Comparison of ENCODE assay signal across 6 cellular contexts in the genomic region with DNA sequence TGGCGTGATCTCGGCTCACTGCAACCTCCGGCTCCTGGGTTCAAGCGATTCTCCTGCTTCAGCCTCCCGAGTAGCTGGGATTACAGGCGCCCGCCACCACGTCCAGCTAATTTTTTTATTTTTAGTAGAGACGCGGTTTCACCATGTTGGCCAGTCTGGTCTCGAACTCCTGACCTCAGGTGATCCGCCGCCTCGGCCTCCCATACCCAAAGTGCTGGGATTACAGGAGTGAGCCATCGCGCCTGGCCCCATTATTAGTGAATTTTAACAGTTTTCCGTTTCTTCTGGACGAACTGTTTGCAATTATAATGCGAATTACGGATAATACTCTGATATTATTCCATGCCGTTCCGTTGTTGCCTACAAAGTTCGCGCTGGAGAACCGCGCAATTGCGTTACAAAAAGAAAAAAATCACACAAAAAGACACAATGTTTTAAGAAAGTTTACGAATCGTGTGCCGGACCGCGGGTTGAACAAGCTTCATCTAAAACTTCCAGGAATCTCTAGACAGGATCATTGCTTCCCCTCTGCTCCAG. TPM values are rescaled to one million over a fixed set of nuclear protein-coding genes. Genes with fewer than 3 reads are reported as not detected.
DNase-seq lines count a peak whose midpoint lies in the region; ATAC-seq and TF ChIP-seq lines count a peak whose summit lies in the region.
"Not testable (repeated sequence)": the region's sequence is repeated elsewhere in the genome, so short reads cannot be mapped to it uniquely, and the experiment has no call there.

No MANE protein-coding gene starts in this region.

- DNase-seq in GM12864 (ENCODE audit: low read depth); SK-N-SH; body of pancreas; heart left ventricle; testis: not testable (repeated sequence)

- POLR2A ChIA-PET in SK-N-SH (lab: Yijun Ruan, JAX) = interaction anchor here (0.8 to 1.3 kb wide), 6 partner anchors 14 to 82 kb away, joined by 3 to 6 read pairs (median 4); a partner anchor contains a TSS

- CTCF ChIA-PET in SK-N-SH (lab: Yijun Ruan, JAX) = interaction anchor here (1.5 kb wide), 1 partner anchor 90 kb away, joined by 9 read pairs; no protein-coding TSS in a partner anchor

- peak overlapping the region; percentile 84 for H3K4me2 ChIP-seq in SK-N-SH

- H3K9me2 ChIP-seq in SK-N-SH = not testable (repeated sequence)

- peak overlapping the region; percentile 88 for H2AFZ ChIP-seq in SK-N-SH (ENCODE audit: low read depth)

- ATAC-seq in body of pancreas, heart left ventricle: not testable (repeated sequence)

- H3K4me3 ChIP-seq in GM12864 (ENCODE audit: low read depth, low read length) = peak overlapping the region; percentile 53
- peak overlapping the region; percentile 65 to 80 for H3K4me3 ChIP-seq in SK-N-SH (ENCODE audit: low read depth in 2 of 2, low read length in 1 of 2)
- H3K4me3 ChIP-seq in body of pancreas = peak overlapping the region; percentile 27 to 91
- H3K4me3 ChIP-seq in heart left ventricle = peak overlapping the region; percentile 71 to 100 (median 97)
- peak overlapping the region; percentile 81 to 100 for H3K4me3 ChIP-seq in testis

- peaks cover 35% of the 10 kb centered on the region for H3K4me1 Mint-ChIP-seq in nephron

- H3K9ac ChIP-seq in SK-N-SH = peak overlapping the region; percentile 99

- WGBS in SK-N-SH (ENCODE audit: low lambda C conversion rate) = 17% methylated on average over 32 of the region's 32 CpGs
- 19 to 22% methylated on average over 32 of the region's 32 CpGs for WGBS in body of pancreas, 2 donors
- WGBS in heart left ventricle, 4 donors = 29 to 36% (median 32%) methylated on average over 32 of the region's 32 CpGs
- 21 to 22% methylated on average over 32 of the region's 32 CpGs for WGBS in testis, 2 donors

- H4K20me1 ChIP-seq in SK-N-SH (ENCODE audit: insufficient read depth) = peaks cover 38% of the 10 kb centered on the region

- peaks cover 30% of the 10 kb centered on the region for H3K36me3 Mint-ChIP-seq in nephron (ENCODE audit: low read depth)

- not testable (repeated sequence) for TF ChIP-seq CTCF in GM12864 (IDR thresholded peaks at IDR 0.05; ENCODE audit: low read depth, low read length, missing control alignments); SK-N-SH (IDR thresholded peaks at IDR 0.05); body of pancreas (IDR thresholded peaks at IDR 0.05); heart left ventricle (IDR thresholded peaks at IDR 0.05); nephron (IDR thresholded peaks at IDR 0.05; ENCODE audit: unreplicated experiment in 3 of 3); testis (IDR thresholded peaks at IDR 0.05)

- not testable (repeated sequence) for TF ChIP-seq EP300 in SK-N-SH (IDR thresholded peaks at IDR 0.05; ENCODE audit: borderline replicate concordance in 1 of 2, low read depth in 1 of 2, low read length in 1 of 2)

- H3K27ac Mint-ChIP-seq in nephron = peak overlapping the region; percentile 97 to 98 (median 97)

- H3K27me3 ChIP-seq in SK-N-SH (ENCODE audit: insufficient read depth); body of pancreas; heart left ventricle; testis: not testable (repeated sequence)

- H3K9me3 ChIP-seq in SK-N-SH, body of pancreas, heart left ventricle, testis: not testable (repeated sequence)

- H3F3A ChIP-seq in SK-N-SH (replicated peaks; ENCODE audit: insufficient read depth) = peaks cover 26% of the 10 kb centered on the region

- not testable (repeated sequence) for H3K9me3 Mint-ChIP-seq in nephron

- H3K27ac ChIP-seq in SK-N-SH (ENCODE audit: low read depth in 2 of 2, low read length in 1 of 2) = peak overlapping the region; percentile 74 to 85
- peak overlapping the region; percentile 65 to 95 (median 87) for H3K27ac ChIP-seq in body of pancreas
- peak overlapping the region; percentile 62 to 99 (median 96) for H3K27ac ChIP-seq in heart left ventricle
- peak overlapping the region in 1 of 2 donors; percentile 97 for H3K27ac ChIP-seq in testis

- H3K4me3 Mint-ChIP-seq in nephron = peak overlapping the region; percentile 96 to 98 (median 97)

- not testable (repeated sequence) for H3K27me3 Mint-ChIP-seq in nephron (ENCODE audit: low read depth)

- TF ChIP-seq POLR2A in body of pancreas (IDR thresholded peaks at IDR 0.05); heart left ventricle (IDR thresholded peaks at IDR 0.05); testis (IDR thresholded peaks at IDR 0.05): not testable (repeated sequence)

- peaks cover 51% of the 10 kb centered on the region for H3K79me2 ChIP-seq in SK-N-SH (ENCODE audit: insufficient read depth)

- H3K36me3 ChIP-seq in SK-N-SH (replicated peaks in 1 of 2; ENCODE audit: control insufficient read depth in 1 of 2, insufficient read depth in 2 of 2, low read length in 1 of 2) (peaks cover 16 to 21% of the 10 kb centered on the region in 2 experiments), heart left ventricle (peaks cover 0 to 26% (median 15%) of the 10 kb centered on the region in 9 donors)
- not testable (repeated sequence) for H3K36me3 ChIP-seq in body of pancreas (replicated peaks in 1 of 2; ENCODE audit: insufficient read depth in 1 of 2, low read depth in 2 of 2); testis (ENCODE audit: low read depth, missing control alignments)

- intact Hi-C loops in body of pancreas (cut with DNase I); testis (cut with DNase I; ENCODE audit: low total_unique reads): not testable (repeated sequence)
- intact Hi-C loops in heart left ventricle (cut with DNase I) = loop anchor here in 3 of 10 donors (2.0 to 10.0 kb wide), 3 partner anchors 29 to 61 kb away; a partner anchor contains a TSS

- not testable (repeated sequence) for TF ChIP-seq RAD21 in SK-N-SH (IDR thresholded peaks at IDR 0.05; ENCODE audit: low read length)

- peaks cover 13 to 17% of the 10 kb centered on the region in 2 experiments; a peak in 3 of 4 replicates for H3K4me1 ChIP-seq in SK-N-SH (ENCODE audit: control insufficient read depth in 1 of 2, insufficient read depth in 2 of 2, low read depth in 1 of 2, low read length in 1 of 2)
- peaks cover 30% of the 10 kb centered on the region for H3K4me1 ChIP-seq in body of pancreas
- peaks cover 14 to 44% (median 37%) of the 10 kb centered on the region in 12 donors for H3K4me1 ChIP-seq in heart left ventricle
- peaks cover 29% of the 10 kb centered on the region for H3K4me1 ChIP-seq in testis

RNA-seq across cellular contexts. Expression of a gene that starts 0.6 kb away (rescaled TPM):
- polyA plus RNA-seq in SK-N-SH (2012; rRNA removed) = 178 and 205 TPM in 2 replicates
- 181 and 182 TPM in 2 replicates for polyA plus RNA-seq in SK-N-SH (2012; cell fraction: cytosol; rRNA removed)
- 161 and 269 TPM in 2 replicates for polyA plus RNA-seq in SK-N-SH (2012; cell fraction: nucleus; rRNA removed)
- total RNA-seq in body of pancreas = 100 to 1,000 TPM in 1 of 2 donors, 10 to 100 TPM in 1; 64.9 to 146 TPM
- 100 to 1,000 TPM in 3 of 9 donors, 10 to 100 TPM in 6; 46.7 to 111 (median 95.3) TPM for total RNA-seq in heart left ventricle
- 100 to 1,000 TPM in 1 of 2 donors, 10 to 100 TPM in 1; 43.4 to 183 TPM for polyA plus RNA-seq in heart left ventricle
- total RNA-seq in testis = 100 to 1,000 TPM; 164 to 177 TPM
- 198 TPM for polyA plus RNA-seq in testis (ENCODE audit: insufficient read depth, low read depth, low replicate concordance)

RNA-seq across cellular contexts. Expression of a gene that starts 31.1 kb away (rescaled TPM):
- polyA plus RNA-seq in SK-N-SH (2012; rRNA removed) (52.9 and 57.2 TPM in 2 replicates), heart left ventricle (10 to 100 TPM; 50.7 to 70.3 TPM), testis (ENCODE audit: insufficient read depth, low read depth, low replicate concordance) (35.3 TPM)
- 22.9 and 46.6 TPM in 2 replicates for polyA plus RNA-seq in SK-N-SH (2012; cell fraction: cytosol; rRNA removed)
- polyA plus RNA-seq in SK-N-SH (2012; cell fraction: nucleus; rRNA removed) = 52.6 and 71.9 TPM in 2 replicates
- total RNA-seq in body of pancreas (10 to 100 TPM; 32.9 to 35.9 TPM), heart left ventricle (100 to 1,000 TPM in 4 of 9 donors, 10 to 100 TPM in 5; 67.2 to 308 (median 93.7) TPM), testis (10 to 100 TPM; 62.6 to 84.5 TPM)

RNA-seq across cellular contexts. Expression of a gene that starts 54.0 kb away (rescaled TPM):
- polyA plus RNA-seq in SK-N-SH (2012; rRNA removed) (70.5 and 127 TPM in 2 replicates), heart left ventricle (100 to 1,000 TPM; 124 to 126 TPM), testis (ENCODE audit: insufficient read depth, low read depth, low replicate concordance) (126 TPM)
- polyA plus RNA-seq in SK-N-SH (2012; cell fraction: cytosol; rRNA removed) = 50.5 and 81.5 TPM in 2 replicates
- 241 and 251 TPM in 2 replicates for polyA plus RNA-seq in SK-N-SH (2012; cell fraction: nucleus; rRNA removed)
- total RNA-seq in body of pancreas (10 to 100 TPM; 47.7 to 50.4 TPM), heart left ventricle (100 to 1,000 TPM in 8 of 9 donors, 10 to 100 TPM in 1; 56.4 to 159 (median 141) TPM), testis (10 to 100 TPM; 84.4 to 95.2 TPM)

RNA-seq across cellular contexts. Expression of a gene that starts 58.2 kb away (rescaled TPM):
- 0.15 and 0.18 TPM in 2 replicates for polyA plus RNA-seq in SK-N-SH (2012; rRNA removed)
- polyA plus RNA-seq in SK-N-SH (2012; cell fraction: cytosol; rRNA removed) = 0.03 TPM in 1 of 2 replicates, not detected in the other
- polyA plus RNA-seq in SK-N-SH (2012; cell fraction: nucleus; rRNA removed) = 1.4 and 1.6 TPM in 2 replicates
- under 1 TPM; 0.26 to 0.33 TPM for total RNA-seq in body of pancreas
- total RNA-seq in heart left ventricle = 1 to 10 TPM in 2 of 9 donors, under 1 TPM in 6, not detected in 1; 0.23 to 9.9 (median 0.53) TPM
- polyA plus RNA-seq in heart left ventricle = under 1 TPM; 0.53 to 0.72 TPM
- total RNA-seq in testis = 1 to 10 TPM; 1.7 to 2.1 TPM
- 2.8 TPM for polyA plus RNA-seq in testis (ENCODE audit: insufficient read depth, low read depth, low replicate concordance)
